Comparison of ENCODE assay signal across 17 cellular contexts in the genomic region with DNA sequence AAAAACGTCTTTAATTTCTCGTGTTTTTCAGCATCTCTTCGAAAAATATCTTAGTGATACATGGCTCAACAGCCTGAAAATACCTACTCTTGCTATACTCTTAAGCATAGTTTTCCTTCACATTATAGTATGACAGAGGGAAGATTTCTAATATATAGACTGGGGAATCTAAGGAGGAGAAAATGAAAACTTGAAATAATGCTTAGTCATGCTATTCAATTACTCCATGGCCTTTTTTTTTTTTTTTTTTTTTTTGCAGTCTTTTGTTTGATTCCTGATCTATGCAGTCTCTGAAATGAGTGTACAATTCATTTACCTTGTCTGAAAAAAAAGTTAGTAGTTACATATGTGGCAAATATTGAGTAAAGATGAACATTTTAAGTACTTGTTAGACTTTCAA.
DNase-seq lines count a peak whose midpoint lies in the region; ATAC-seq and FAIRE-seq lines count a peak whose summit lies in the region.
"Had no signal": no experiment of that assay in that cellular context is flagged by ENCODE, and none has a peak within 500 bp of the region (broad histone marks: within the 10 kb centered on the region; RNA-seq: fewer than 3 reads in every experiment).

No MANE protein-coding gene starts in this region.

- peaks cover 46% of the 10 kb centered on the region for H3K4me1 Mint-ChIP-seq in stimulated activated naive CD8-positive, alpha-beta T cell treated with anti-CD3 and anti-CD28 coated beads, Interleukin-15, Interleukin-2, amounts not matched to agents 100 ng/mL and 50 ng/mL, for 24 hours (ENCODE audit: low read depth)
- peaks cover 42% of the 10 kb centered on the region for H3K4me1 Mint-ChIP-seq in stimulated activated naive CD8-positive, alpha-beta T cell treated with anti-CD3 and anti-CD28 coated beads, Interleukin-15, amount 100 ng/mL, for 72 hours

- ATAC-seq in stimulated activated naive CD8-positive, alpha-beta T cell treated with anti-CD3 and anti-CD28 coated beads, Interleukin-15, amount 100 ng/mL, for 72 hours = no peak
- ATAC-seq: CD8-positive, alpha-beta T cell; HCT116 had no signal

- peaks cover 20% of the 10 kb centered on the region for H3K36me3 Mint-ChIP-seq in stimulated activated naive CD8-positive, alpha-beta T cell treated with anti-CD3 and anti-CD28 coated beads, Interleukin-15, Interleukin-2, amounts not matched to agents 100 ng/mL and 50 ng/mL, for 24 hours (ENCODE audit: low read depth)

- peak; percentile 83 for FAIRE-seq in TTC549 (lab: Jason Lieb, UNC)
- FAIRE-seq: HTR-8/SVneo had no signal

- peak; percentile 23 for DNase-seq in NCI-H2171 treated with DMSO at 0.1 percent for 48 hours (lab: John Stamatoyannopoulos, UW)
- DNase-seq in NCI-H2171 (lab: John Stamatoyannopoulos, UW) = no peak
- no peak for DNase-seq in stimulated activated naive CD8-positive, alpha-beta T cell treated with anti-CD3 and anti-CD28 coated beads, Interleukin-15, amount 100 ng/mL, for 72 hours
- no peak for DNase-seq in cerebellar nuclear complex (lab: John Stamatoyannopoulos, UW)
- no peak for DNase-seq in nucleus accumbens (lab: John Stamatoyannopoulos, UW)
- no peak for DNase-seq in activated CD4-positive, alpha-beta T cell treated with anti-CD3 and anti-CD28 coated beads, Interleukin-2, amount 50 U/mL, for 1 hour
- DNase-seq: Calu3; CD8-positive, alpha-beta T cell; DMS79 treated with DMSO at 0.1 percent for 48 hours; GF-D8; H7; HFFc6 had no signal

- H3K27ac Mint-ChIP-seq in stimulated activated naive CD8-positive, alpha-beta T cell treated with anti-CD3 and anti-CD28 coated beads, Interleukin-15, Interleukin-2, amounts not matched to agents 100 ng/mL and 50 ng/mL, for 24 hours = peak overlapping the region; percentile 31
- no peak overlapping the region for H3K27ac Mint-ChIP-seq in stimulated activated naive CD8-positive, alpha-beta T cell treated with anti-CD3 and anti-CD28 coated beads, Interleukin-15, amount 100 ng/mL, for 72 hours
- H3K27ac Mint-ChIP-seq: B cell; CD8-positive, alpha-beta T cell; HFFc6 had no signal

- no peaks in the 10 kb centered on the region for H3K27me3 Mint-ChIP-seq in stimulated activated naive CD8-positive, alpha-beta T cell treated with anti-CD3 and anti-CD28 coated beads, Interleukin-15, Interleukin-2, amounts not matched to agents 100 ng/mL and 50 ng/mL, for 24 hours
- H3K27me3 Mint-ChIP-seq in stimulated activated naive CD8-positive, alpha-beta T cell treated with anti-CD3 and anti-CD28 coated beads, Interleukin-15, amount 100 ng/mL, for 72 hours = no peaks in the 10 kb centered on the region
- H3K27me3 Mint-ChIP-seq: B cell had no signal

- H3K9me3 Mint-ChIP-seq in stimulated activated naive CD8-positive, alpha-beta T cell treated with anti-CD3 and anti-CD28 coated beads, Interleukin-15, Interleukin-2, amounts not matched to agents 100 ng/mL and 50 ng/mL, for 24 hours = peaks cover 5% of the 10 kb centered on the region
- no peaks in the 10 kb centered on the region for H3K9me3 Mint-ChIP-seq in stimulated activated naive CD8-positive, alpha-beta T cell treated with anti-CD3 and anti-CD28 coated beads, Interleukin-15, amount 100 ng/mL, for 72 hours
- H3K9me3 Mint-ChIP-seq: CD8-positive, alpha-beta T cell; HFFc6 had no signal

- no peak overlapping the region for H3K4me3 Mint-ChIP-seq in stimulated activated naive CD8-positive, alpha-beta T cell treated with anti-CD3 and anti-CD28 coated beads, Interleukin-15, Interleukin-2, amounts not matched to agents 100 ng/mL and 50 ng/mL, for 24 hours
- H3K4me3 Mint-ChIP-seq in stimulated activated naive CD8-positive, alpha-beta T cell treated with anti-CD3 and anti-CD28 coated beads, Interleukin-15, amount 100 ng/mL, for 72 hours = no peak overlapping the region
- H3K4me3 Mint-ChIP-seq: B cell; CD8-positive, alpha-beta T cell; HFFc6 had no signal
